Comparison of ENCODE assay signal across 12 cellular contexts in the genomic region with DNA sequence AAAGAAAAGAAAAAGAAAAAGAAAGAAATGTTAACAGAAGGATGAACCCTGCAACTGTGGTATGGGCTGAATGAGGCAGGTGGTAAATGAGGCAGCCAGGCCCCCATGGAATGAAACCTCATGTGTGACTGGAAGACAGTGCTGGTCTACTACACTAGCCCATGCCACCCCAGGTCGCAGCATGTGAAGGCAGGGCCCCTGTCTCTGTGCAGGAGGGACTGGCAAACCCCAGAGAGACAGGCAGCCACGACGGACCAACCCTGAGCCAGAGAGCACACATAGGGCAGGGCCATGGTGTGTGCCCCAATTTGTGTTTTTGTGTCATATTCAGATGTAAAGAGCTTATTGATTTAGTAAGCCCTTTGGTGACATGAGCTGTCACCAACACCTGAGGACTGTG.
DNase-seq lines count a peak whose midpoint lies in the region; ATAC-seq and TF ChIP-seq lines count a peak whose summit lies in the region.
"Had no signal": no experiment of that assay in that cellular context is flagged by ENCODE, and none has a peak within 500 bp of the region (broad histone marks: within the 10 kb centered on the region; RNA-seq: fewer than 3 reads in every experiment).

No MANE protein-coding gene starts in this region.

- DNase-seq in left ventricle myocardium superior = no peak
- no peak for DNase-seq in left cardiac atrium
- no peak for DNase-seq in nephron progenitor cell
- DNase-seq in sciatic nerve (ENCODE audit: low spot score) = no peak
- no peak for DNase-seq in activated naive CD4-positive, alpha-beta T cell treated with anti-CD3 and anti-CD28 coated beads for 36 hours
- DNase-seq: AML-193; Caco-2; CD4-positive, alpha-beta T cell; GDM1; HCEC 1CT had no signal

- H3K27me3 Mint-ChIP-seq in nephron progenitor cell (ENCODE audit: low read depth, poor library complexity) = no peaks in the 10 kb centered on the region
- no peaks in the 10 kb centered on the region for H3K27me3 Mint-ChIP-seq in activated naive CD4-positive, alpha-beta T cell treated with anti-CD3 and anti-CD28 coated beads for 36 hours (ENCODE audit: low read depth)
- H3K27me3 Mint-ChIP-seq: CD4-positive, alpha-beta T cell had no signal

- H3K4me1 Mint-ChIP-seq in nephron progenitor cell = no peaks in the 10 kb centered on the region
- no peaks in the 10 kb centered on the region for H3K4me1 Mint-ChIP-seq in activated naive CD4-positive, alpha-beta T cell treated with anti-CD3 and anti-CD28 coated beads for 36 hours (ENCODE audit: low read depth)
- H3K4me1 Mint-ChIP-seq: GM23338 had no signal

- CTCF ChIA-PET in activated naive CD4-positive, alpha-beta T cell treated with anti-CD3 and anti-CD28 coated beads for 36 hours (lab: Charles Lee) = no interaction called here

- peak overlapping the region; percentile 67 for H3K27ac Mint-ChIP-seq in nephron progenitor cell
- H3K27ac Mint-ChIP-seq in activated naive CD4-positive, alpha-beta T cell treated with anti-CD3 and anti-CD28 coated beads for 36 hours = no peak overlapping the region
- H3K27ac Mint-ChIP-seq: CD4-positive, alpha-beta T cell; GM23338 had no signal

- peaks cover 86% of the 10 kb centered on the region for H3K36me3 Mint-ChIP-seq in nephron progenitor cell (ENCODE audit: low read depth)
- no peaks in the 10 kb centered on the region for H3K36me3 Mint-ChIP-seq in activated naive CD4-positive, alpha-beta T cell treated with anti-CD3 and anti-CD28 coated beads for 36 hours (ENCODE audit: low read depth)

- H3K4me3 Mint-ChIP-seq in nephron progenitor cell = no peak overlapping the region
- H3K4me3 Mint-ChIP-seq in activated naive CD4-positive, alpha-beta T cell treated with anti-CD3 and anti-CD28 coated beads for 36 hours = no peak overlapping the region
- H3K4me3 Mint-ChIP-seq: CD4-positive, alpha-beta T cell; GM23338 had no signal

- intact Hi-C loops in left ventricle myocardium superior (cut with micrococcal nuclease) (no loop called here), left cardiac atrium (cut with DNase I) (no loop called here), sciatic nerve (cut with DNase I) (no loop called here)
- intact Hi-C loops in activated naive CD4-positive, alpha-beta T cell treated with anti-CD3 and anti-CD28 coated beads for 36 hours (cut with micrococcal nuclease) = no loop called here

- ATAC-seq in left ventricle myocardium superior (peak; percentile 22), left cardiac atrium (no peak), sciatic nerve (peak; percentile 27), HG03460 (IDR thresholded peaks at IDR 0.05; ENCODE audit: unreplicated experiment) (no peak)
- ATAC-seq: GM23338 had no signal

- no peaks in the 10 kb centered on the region for H3K9me3 Mint-ChIP-seq in nephron progenitor cell
- H3K9me3 Mint-ChIP-seq in activated naive CD4-positive, alpha-beta T cell treated with anti-CD3 and anti-CD28 coated beads for 36 hours = no peaks in the 10 kb centered on the region
- H3K9me3 Mint-ChIP-seq: CD4-positive, alpha-beta T cell; GM23338 had no signal

- TF ChIP-seq CTCF in nephron progenitor cell (IDR thresholded peaks at IDR 0.05) = no peak

Comparison
In these comparisons a context has a peak if more than half of its experiments do, and no peak if none do; other contexts are left out.
1. ATAC-seq: peak in left ventricle myocardium superior (single experiment) and sciatic nerve (single experiment); none in left cardiac atrium (0 of 2) and HG03460 (single experiment).